8 cellular contexts compared by ENCODE assay signal in the genomic region with DNA sequence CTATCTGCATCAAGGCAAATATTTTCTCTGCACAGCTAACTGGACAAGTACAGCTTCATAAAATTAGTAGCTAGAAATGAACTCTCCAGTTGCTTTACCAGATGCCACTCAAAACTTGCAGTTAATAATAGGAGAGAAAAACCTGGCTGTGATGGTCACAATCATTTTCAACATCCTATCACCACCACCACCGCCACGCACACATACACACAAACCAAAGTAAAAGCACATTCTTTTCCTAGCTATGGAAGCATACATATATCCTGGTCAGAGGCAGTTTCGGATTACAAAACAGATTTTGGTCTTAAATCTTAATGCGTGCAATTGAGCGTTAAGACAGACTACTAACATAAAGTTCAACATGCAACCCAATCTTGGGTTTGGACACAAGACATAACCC.
DNase-seq lines count a peak whose midpoint lies in the region; ATAC-seq and TF ChIP-seq lines count a peak whose summit lies in the region.

No MANE protein-coding gene starts in this region.

- H3F3A ChIP-seq in OCI-LY1 (ENCODE audit: insufficient read depth, low read length): no peaks in the 10 kb centered on the region

- peak overlapping the region; percentile 95 for H3K9ac ChIP-seq in DND-41 (ENCODE audit: low read depth, low read length)
- H3K9ac ChIP-seq in OCI-LY1 (ENCODE audit: low read length): peak overlapping the region; percentile 98

- no peaks in the 10 kb centered on the region for H3K9me3 ChIP-seq in DND-41 (ENCODE audit: insufficient read depth, low read length, severe bottlenecking)
- no peaks in the 10 kb centered on the region for H3K9me3 ChIP-seq in OCI-LY1 (ENCODE audit: low read length)
- H3K9me3 ChIP-seq in neutrophil: no peaks in the 10 kb centered on the region

- H4K20me1 ChIP-seq in DND-41 (ENCODE audit: insufficient read depth, low read length): peaks cover 48% of the 10 kb centered on the region
- no peaks in the 10 kb centered on the region for H4K20me1 ChIP-seq in OCI-LY1 (ENCODE audit: insufficient read depth, low read length)

- H3K27me3 ChIP-seq in DND-41 (ENCODE audit: insufficient read depth, low read length, poor library complexity) (no peaks in the 10 kb centered on the region), OCI-LY1 (ENCODE audit: insufficient read depth, low read length) (no peaks in the 10 kb centered on the region), neutrophil (peaks cover 30% of the 10 kb centered on the region)

- DNase-seq in DND-41 (peak; percentile 14), epithelial cell of esophagus (ENCODE audit: low read depth) (peak; percentile 9), MV-4-11 (lab: John Stamatoyannopoulos, UW) (no peak), HuH-7.5 (ENCODE audit: low spot score) (no peak)

- H2AFZ ChIP-seq in DND-41 (ENCODE audit: low read depth, low read length) (no peak overlapping the region), OCI-LY1 (ENCODE audit: low read length) (no peak overlapping the region)

- H3K79me2 ChIP-seq in DND-41 (ENCODE audit: insufficient read depth, low read length): peaks cover 64% of the 10 kb centered on the region
- peaks cover 60% of the 10 kb centered on the region for H3K79me2 ChIP-seq in OCI-LY1 (ENCODE audit: insufficient read depth, low read length)

- peak overlapping the region; percentile 80 to 97 for H3K4me3 ChIP-seq in DND-41 (ENCODE audit: low read depth in 1 of 2, low read length in 2 of 2)
- peak overlapping the region; percentile 99 for H3K4me3 ChIP-seq in OCI-LY1 (ENCODE audit: low read depth, low read length, poor library complexity, severe bottlenecking)
- peak overlapping the region; percentile 92 for H3K4me3 ChIP-seq in epithelial cell of esophagus (ENCODE audit: low read length)
- peak overlapping the region; percentile 98 to 99 for H3K4me3 ChIP-seq in neutrophil (ENCODE audit: low read depth in 1 of 2, low read length in 1 of 2)

- ATAC-seq in DND-41 (ENCODE audit: insufficient read depth, low read depth) (no peak), HG02973 (IDR thresholded peaks at IDR 0.05; ENCODE audit: unreplicated experiment) (no peak), HG03045 (IDR thresholded peaks at IDR 0.05; ENCODE audit: unreplicated experiment) (no peak)

- H3K27ac ChIP-seq in DND-41 (ENCODE audit: low read length): peak overlapping the region; percentile 95
- H3K27ac ChIP-seq in OCI-LY1 (ENCODE audit: low read depth, low read length, poor library complexity, severe bottlenecking): peak overlapping the region; percentile 56
- peak overlapping the region; percentile 95 for H3K27ac ChIP-seq in neutrophil

- TF ChIP-seq CTCF in DND-41 (IDR thresholded peaks at IDR 0.05; ENCODE audit: borderline replicate concordance, extremely low read depth, low read length, poor library complexity, severe bottlenecking) (no peak), OCI-LY1 (IDR thresholded peaks at IDR 0.05; ENCODE audit: low read length) (no peak), epithelial cell of esophagus (IDR thresholded peaks at IDR 0.05; ENCODE audit: insufficient read depth, low read depth, low read length, missing control alignments) (no peak), neutrophil (IDR thresholded peaks at IDR 0.05) (no peak)

- H3K9me2 ChIP-seq in OCI-LY1 (ENCODE audit: low read depth, low read length): no peaks in the 10 kb centered on the region

- H3K4me1 ChIP-seq in DND-41 (ENCODE audit: insufficient read depth, low read length) (peaks cover 32% of the 10 kb centered on the region), OCI-LY1 (ENCODE audit: insufficient read depth, low read length, severe bottlenecking) (peaks cover 31% of the 10 kb centered on the region), neutrophil (ENCODE audit: control insufficient read depth in 1 of 2, insufficient read depth in 1 of 2, low read depth in 1 of 2, low read length in 1 of 2) (peaks cover 28 to 36% of the 10 kb centered on the region in 2 experiments)

- H3K4me2 ChIP-seq in DND-41 (ENCODE audit: insufficient read depth, low read length) (peak overlapping the region; percentile 78), OCI-LY1 (ENCODE audit: low read length) (peak overlapping the region; percentile 67)

- H3K36me3 ChIP-seq in DND-41 (ENCODE audit: insufficient read depth, low read length) (peaks cover 9% of the 10 kb centered on the region), OCI-LY1 (ENCODE audit: insufficient read depth, low read length) (peaks cover 19% of the 10 kb centered on the region), neutrophil (peaks cover 2% of the 10 kb centered on the region)

Comparison
In these comparisons a context has a peak if more than half of its experiments do, and no peak if none do; other contexts are left out.
1. DNase-seq: peak in DND-41 (single experiment) and epithelial cell of esophagus (single experiment); none in MV-4-11 (single experiment) and HuH-7.5 (single experiment).
2. Peak in every context shown above with its lines, with median percentiles within 50 percentile points of each other: H3K27ac ChIP-seq and H3K4me3 ChIP-seq.